ENCODE assay signal across 19 cellular contexts in genomic region chr7:107405559-107405958, GRCh38.
A peak's percentile ranks its signal among the peaks of the same experiment; 100 is the strongest.
DNase-seq lines count a peak whose midpoint lies in the region; ATAC-seq and TF ChIP-seq lines count a peak whose summit lies in the region.
"Had no signal": no experiment of that assay in that cellular context is flagged by ENCODE, and none has a peak within 500 bp of the region (broad histone marks: within the 10 kb centered on the region; RNA-seq: fewer than 3 reads in every experiment).

No MANE protein-coding gene starts in this region.

- H3K36me3 ChIP-seq in neural progenitor cell, result peaks cover under 1% of the 10 kb centered on the region
- peaks cover 0 to 4% (median 4%) of the 10 kb centered on the region in 3 donors for H3K36me3 ChIP-seq in tibial artery
- H3K36me3 ChIP-seq: BE2C, MG63 had no signal

- H3K79me2 ChIP-seq in neural progenitor cell (ENCODE audit: low read depth), result no peaks in the 10 kb centered on the region

- H3K4me1 Mint-ChIP-seq in neural progenitor cell, result peaks cover 13% of the 10 kb centered on the region

- H3K27ac Mint-ChIP-seq in neural progenitor cell, result peak overlapping the region; percentile 17
- H3K27ac Mint-ChIP-seq: CD4-positive, alpha-beta T cell had no signal

- TF ChIP-seq CTCF in neural progenitor cell (IDR thresholded peaks at IDR 0.05) (no peak), tibial artery (IDR thresholded peaks at IDR 0.05) (no peak)

- intact Hi-C loops in tibial artery (cut with DNase I; ENCODE audit: low total_unique reads), result no loop called here

- no peak overlapping the region for H2AFZ ChIP-seq in neural progenitor cell (replicated peaks)

- H3K4me3 ChIP-seq in neural progenitor cell (no peak overlapping the region), tibial artery (no peak overlapping the region)
- H3K4me3 ChIP-seq: MG63 had no signal

- H3K36me3 Mint-ChIP-seq in neural progenitor cell, result peaks cover 1% of the 10 kb centered on the region

- peak overlapping the region; percentile 92 for H3K27ac ChIP-seq in epithelial cell of prostate
- H3K27ac ChIP-seq in neural progenitor cell, result no peak overlapping the region
- no peak overlapping the region for H3K27ac ChIP-seq in tibial artery
- H3K27ac ChIP-seq: 22Rv1, KMS-11 had no signal

- H3K9me3 ChIP-seq in neural progenitor cell (ENCODE audit: low read depth), result no peaks in the 10 kb centered on the region
- no peaks in the 10 kb centered on the region for H3K9me3 ChIP-seq in tibial artery
- H3K9me3 ChIP-seq: BE2C, MG63 had no signal

- H3K9me3 Mint-ChIP-seq in neural progenitor cell, result no peaks in the 10 kb centered on the region
- H3K9me3 Mint-ChIP-seq: CD4-positive, alpha-beta T cell had no signal

- peak; percentile 20 for DNase-seq in DMS53 (lab: John Stamatoyannopoulos, UW)
- DNase-seq in DMS53 treated with DMSO at 0.1 percent for 48 hours (lab: John Stamatoyannopoulos, UW; ENCODE audit: unreplicated experiment), result no peak
- DNase-seq in SW480 (ENCODE audit: low spot score), result peak; percentile 74
- DNase-seq in epithelial cell of prostate (ENCODE audit: low read depth, low spot score), result no peak
- DNase-seq in neural progenitor cell (ENCODE audit: low spot score), result no peak
- DNase-seq in tibial artery, result no peak
- DNase-seq: BE2C; CD4-positive, alpha-beta T cell; DND-41; GOT3; MG63; NCI-H1092; NCI-H510A treated with DMSO at 0.1 percent for 48 hours; SIG-M5 had no signal

- H3K9ac ChIP-seq in neural progenitor cell, result no peak overlapping the region
- H3K9ac ChIP-seq: KMS-11 had no signal

- H3K27me3 Mint-ChIP-seq in neural progenitor cell (ENCODE audit: insufficient read depth, low read depth), result no peaks in the 10 kb centered on the region
- H3K27me3 Mint-ChIP-seq: CD4-positive, alpha-beta T cell had no signal

- H3K4me1 ChIP-seq in neural progenitor cell, result peaks cover 11% of the 10 kb centered on the region
- H3K4me1 ChIP-seq in tibial artery, result no peaks in the 10 kb centered on the region

- H3K27me3 ChIP-seq in neural progenitor cell, result no peaks in the 10 kb centered on the region
- no peaks in the 10 kb centered on the region for H3K27me3 ChIP-seq in tibial artery
- H3K27me3 ChIP-seq: BE2C, MG63 had no signal

- peaks cover 24% of the 10 kb centered on the region for H4K20me1 ChIP-seq in neural progenitor cell (ENCODE audit: low read depth)

- ATAC-seq in HG02642 (IDR thresholded peaks at IDR 0.05; ENCODE audit: poor library complexity, unreplicated experiment) (no peak), GM21360 (IDR thresholded peaks at IDR 0.05; ENCODE audit: unreplicated experiment) (no peak)
- ATAC-seq: HepG2 had no signal

- no peak overlapping the region for H3K4me3 Mint-ChIP-seq in neural progenitor cell
- H3K4me3 Mint-ChIP-seq: CD4-positive, alpha-beta T cell had no signal

- H3K4me2 ChIP-seq in neural progenitor cell, result peak overlapping the region; percentile 48
- H3K4me2 ChIP-seq: KMS-11 had no signal

- H3F3A ChIP-seq in neural progenitor cell (ENCODE audit: low read depth), result peaks cover 8% of the 10 kb centered on the region

Comparison
In these comparisons a context has a peak if more than half of its experiments do, and no peak if none do; other contexts are left out.
1. DNase-seq: peak in DMS53 (single experiment) and SW480 (single experiment); none in DMS53 treated with DMSO at 0.1 percent for 48 hours (single experiment), epithelial cell of prostate (single experiment), neural progenitor cell (single experiment) and tibial artery (0 of 2).